In genomic region chr2:120221616-120222015, GRCh38 we compare ENCODE assay signal across 10 cellular contexts. TPM values are rescaled to one million over a fixed set of nuclear protein-coding genes. Genes with fewer than 3 reads are reported as not detected.
DNase-seq lines count a peak whose midpoint lies in the region; FAIRE-seq and TF ChIP-seq lines count a peak whose summit lies in the region.
"Had no signal": no experiment of that assay in that cellular context is flagged by ENCODE, and none has a peak within 500 bp of the region (broad histone marks: within the 10 kb centered on the region; RNA-seq: fewer than 3 reads in every experiment).

No MANE protein-coding gene starts in this region.

- H3K27me3 ChIP-seq in SU-DHL-6 (ENCODE audit: low read length), result no peaks in the 10 kb centered on the region
- no peaks in the 10 kb centered on the region for H3K27me3 ChIP-seq in endothelial cell of umbilical vein (ENCODE audit: control insufficient read depth in 2 of 2, insufficient read depth in 2 of 2, low read length in 2 of 2)

- H3K36me3 Mint-ChIP-seq in activated CD4-positive, alpha-beta T cell treated with anti-CD3 and anti-CD28 coated beads, Interleukin-2, amount 10 ng/mL, durations not matched to agents 7 days and 5 days (ENCODE audit: low read depth), result peaks cover 66% of the 10 kb centered on the region

- H4K20me1 ChIP-seq in SU-DHL-6 (ENCODE audit: low read depth, low read length) (no peaks in the 10 kb centered on the region), endothelial cell of umbilical vein (replicated peaks; ENCODE audit: control insufficient read depth, extremely low read depth, insufficient read depth, low read length) (no peaks in the 10 kb centered on the region)

- intact Hi-C loops in endothelial cell of umbilical vein (cut with micrococcal nuclease), result loop anchor here (5.0 kb wide), 2 partner anchors 46 to 71 kb away; no protein-coding TSS in a partner anchor

- peak overlapping the region; percentile 62 for H3K27ac Mint-ChIP-seq in activated CD4-positive, alpha-beta T cell treated with anti-CD3 and anti-CD28 coated beads, Interleukin-2, amount 10 ng/mL, durations not matched to agents 7 days and 5 days

- POLR2A ChIA-PET in activated CD4-positive, alpha-beta T cell treated with anti-CD3 and anti-CD28 coated beads, Interleukin-2, amount 10 ng/mL, durations not matched to agents 7 days and 5 days (lab: Charles Lee), result no interaction called here
- POLR2A ChIA-PET in endothelial cell of umbilical vein (lab: Charles Lee), result no interaction called here

- no peaks in the 10 kb centered on the region for H3K9me2 ChIP-seq in SU-DHL-6 (replicated peaks; ENCODE audit: insufficient read depth, low read length)

- TF ChIP-seq POLR2A in endothelial cell of umbilical vein (IDR thresholded peaks at IDR 0.05; ENCODE audit: low read depth, low read length), result no peak

- FAIRE-seq in endothelial cell of umbilical vein (lab: Jason Lieb, UNC), result no peak

- TF ChIP-seq CTCF in SU-DHL-6 (IDR thresholded peaks at IDR 0.05; ENCODE audit: insufficient read depth, low read length, poor library complexity, severe bottlenecking) (no peak), endothelial cell of umbilical vein (IDR thresholded peaks at IDR 0.05; ENCODE audit: extremely low read depth in 1 of 2, insufficient read depth in 1 of 2, low read depth in 1 of 2, low read length in 2 of 2) (no peak)

- H3K4me1 Mint-ChIP-seq in activated CD4-positive, alpha-beta T cell treated with anti-CD3 and anti-CD28 coated beads, Interleukin-2, amount 10 ng/mL, durations not matched to agents 7 days and 5 days, result peaks cover 54% of the 10 kb centered on the region

- H3K36me3 ChIP-seq in SU-DHL-6 (ENCODE audit: low read length) (no peaks in the 10 kb centered on the region), endothelial cell of umbilical vein (ENCODE audit: control insufficient read depth in 2 of 2, extremely low read depth in 1 of 2, insufficient read depth in 2 of 2, low read length in 2 of 2) (peaks cover 0 to 5% of the 10 kb centered on the region in 2 experiments)

- dilution Hi-C loops in endothelial cell of umbilical vein (cut with MboI; ENCODE audit: extremely low pct_ligation_motif_present, low sequenced_read_pairs), result no loop called here

- peak overlapping the region; percentile 66 for H3K4me3 Mint-ChIP-seq in activated CD4-positive, alpha-beta T cell treated with anti-CD3 and anti-CD28 coated beads, Interleukin-2, amount 10 ng/mL, durations not matched to agents 7 days and 5 days

- H3K9me1 ChIP-seq in endothelial cell of umbilical vein (replicated peaks; ENCODE audit: control insufficient read depth, extremely low read depth, insufficient read depth, low read length), result no peaks in the 10 kb centered on the region

- no peaks in the 10 kb centered on the region for H3F3A ChIP-seq in SU-DHL-6 (ENCODE audit: insufficient read depth)

- H3K4me1 ChIP-seq in endothelial cell of umbilical vein (ENCODE audit: control insufficient read depth, extremely low read depth, insufficient read depth, low read length), result peaks cover 17% of the 10 kb centered on the region

- H2AFZ ChIP-seq in SU-DHL-6 (ENCODE audit: low read depth, low read length, severe bottlenecking) (no peak overlapping the region), endothelial cell of umbilical vein (ENCODE audit: low read depth, low read length) (no peak overlapping the region)

- CTCF ChIA-PET in activated CD4-positive, alpha-beta T cell treated with anti-CD3 and anti-CD28 coated beads, Interleukin-2, amount 10 ng/mL, durations not matched to agents 7 days and 5 days (lab: Charles Lee), result interaction anchor here (1.5 kb wide), 1 partner anchor 26 kb away, joined by 4 read pairs; no protein-coding TSS in a partner anchor
- CTCF ChIA-PET in endothelial cell of umbilical vein (lab: Charles Lee), result interaction anchor here (1.4 kb wide), 1 partner anchor 91 kb away, joined by 3 read pairs; no protein-coding TSS in a partner anchor

- H3K9me3 Mint-ChIP-seq in activated CD4-positive, alpha-beta T cell treated with anti-CD3 and anti-CD28 coated beads, Interleukin-2, amount 10 ng/mL, durations not matched to agents 7 days and 5 days, result peaks cover 2% of the 10 kb centered on the region

- H3K4me3 ChIP-seq in SU-DHL-6 (ENCODE audit: insufficient read depth, low read length, poor library complexity, severe bottlenecking) (no peak overlapping the region), endothelial cell of umbilical vein (replicated peaks in 1 of 3; ENCODE audit: insufficient read depth in 1 of 3, low read depth in 1 of 3, low read length in 3 of 3) (no peak overlapping the region)
- H3K4me3 ChIP-seq: HAP-1 had no signal

- BruUV-seq in endothelial cell of umbilical vein (replicated peaks; lab: Mats Ljungman, UMichigan), result TSS peak; percentile 35

- no peak for DNase-seq in activated CD4-positive, alpha-beta T cell treated with anti-CD3 and anti-CD28 coated beads, Interleukin-2, amount 10 ng/mL, durations not matched to agents 7 days and 5 days
- DNase-seq in activated CD4-positive, alpha-beta T cell treated with anti-CD3 and anti-CD28 coated beads, Interleukin-2, amount 50 U/mL, for 1 hour, result no peak
- DNase-seq in endothelial cell of umbilical vein (ENCODE audit: low read depth, low spot score) (no peak), anterior cingulate cortex (lab: John Stamatoyannopoulos, UW) (no peak), NCI-H446 (lab: John Stamatoyannopoulos, UW) (no peak), cerebellum (ENCODE audit: low spot score) (no peak)
- DNase-seq in stimulated activated CD8-positive, alpha-beta memory T cell treated with anti-CD3 and anti-CD28 coated beads, Interleukin-4, amount 100 ng/mL, for 48 hours, result peak; percentile 29
- DNase-seq: MM.1S had no signal

- H3K4me2 ChIP-seq in SU-DHL-6 (ENCODE audit: low read depth, low read length, poor library complexity, severe bottlenecking) (peak overlapping the region; percentile 80), endothelial cell of umbilical vein (ENCODE audit: insufficient read depth, low read length) (peak overlapping the region; percentile 8)

- no peaks in the 10 kb centered on the region for H3K27me3 Mint-ChIP-seq in activated CD4-positive, alpha-beta T cell treated with anti-CD3 and anti-CD28 coated beads, Interleukin-2, amount 10 ng/mL, durations not matched to agents 7 days and 5 days

- no peak overlapping the region for H3K9ac ChIP-seq in SU-DHL-6 (ENCODE audit: low read length)
- no peak overlapping the region for H3K9ac ChIP-seq in endothelial cell of umbilical vein (replicated peaks; ENCODE audit: extremely low read depth, insufficient read depth, low read length)

- H3K27ac ChIP-seq in SU-DHL-6 (ENCODE audit: low read depth, low read length) (no peak overlapping the region), endothelial cell of umbilical vein (ENCODE audit: insufficient read depth, low read depth, low read length) (no peak overlapping the region)

- H3K79me2 ChIP-seq in SU-DHL-6 (ENCODE audit: insufficient read depth, low read length) (no peaks in the 10 kb centered on the region), endothelial cell of umbilical vein (ENCODE audit: control insufficient read depth, insufficient read depth, low read length) (peaks cover 11% of the 10 kb centered on the region)

- H3K9me3 ChIP-seq in SU-DHL-6 (ENCODE audit: insufficient read depth, low read length) (no peaks in the 10 kb centered on the region), endothelial cell of umbilical vein (replicated peaks; ENCODE audit: control insufficient read depth, insufficient read depth, low read length) (no peaks in the 10 kb centered on the region)

TF ChIP-seq in endothelial cell of umbilical vein, 7 proteins besides CTCF, POLR2A, EP300 and RAD21:
- TF ChIP-seq MAX (IDR thresholded peaks at IDR 0.05; ENCODE audit: insufficient read depth, insufficient read length) (no peak), MYC (IDR thresholded peaks at IDR 0.05; ENCODE audit: low read depth, low read length) (no peak), POLR2AphosphoS5 (IDR thresholded peaks at IDR 0.05; ENCODE audit: insufficient read depth, low read depth, low read length) (no peak), FOS (IDR thresholded peaks at IDR 0.05; ENCODE audit: borderline replicate concordance, insufficient read depth, low read length) (no peak), JUN (IDR thresholded peaks at IDR 0.05; ENCODE audit: borderline replicate concordance, insufficient read depth, insufficient read length, low read depth) (no peak), GATA2 (IDR thresholded peaks at IDR 0.05; ENCODE audit: insufficient read depth, insufficient read length, low read depth, low read length) (no peak), EZH2 (IDR thresholded peaks at IDR 0.05; ENCODE audit: borderline replicate concordance, low read depth, low read length, severe bottlenecking) (no peak)

RNA-seq across cellular contexts. Expression of gene TMEM185B, which starts 1.6 kb away (rescaled TPM):
- 10 to 100 TPM; 20.8 to 21.3 TPM for total RNA-seq in activated CD4-positive, alpha-beta T cell treated with anti-CD3 and anti-CD28 coated beads, Interleukin-2, amount 10 ng/mL, durations not matched to agents 7 days and 5 days
- 23.9 and 29.9 TPM in 2 replicates for total RNA-seq in endothelial cell of umbilical vein
- 31.5 and 31.8 TPM in 2 replicates for polyA plus RNA-seq in endothelial cell of umbilical vein
- 19.4 and 22.1 TPM in 2 replicates for polyA plus RNA-seq in endothelial cell of umbilical vein (2011; cell fraction: cytosol; rRNA removed)
- 18.4 and 18.7 TPM in 2 replicates for polyA plus RNA-seq in endothelial cell of umbilical vein (2011; cell fraction: nucleus; rRNA removed)
- polyA plus RNA-seq in endothelial cell of umbilical vein (2012), result 30.3 and 33.3 TPM in 2 replicates
- 28.4 and 28.7 TPM in 2 replicates for polyA minus RNA-seq in endothelial cell of umbilical vein
- polyA minus RNA-seq in endothelial cell of umbilical vein (2011; cell fraction: cytosol; rRNA and poly(A)+ RNA removed), result 6.5 TPM
- polyA minus RNA-seq in endothelial cell of umbilical vein (2011; cell fraction: nucleus; rRNA and poly(A)+ RNA removed), result 11.4 and 12.5 TPM in 2 replicates
- 16.6 TPM for total RNA-seq in cerebellum

RNA-seq across cellular contexts. Expression of gene RALB, which starts 31.0 kb away (rescaled TPM):
- total RNA-seq in activated CD4-positive, alpha-beta T cell treated with anti-CD3 and anti-CD28 coated beads, Interleukin-2, amount 10 ng/mL, durations not matched to agents 7 days and 5 days, result 10 to 100 TPM; 44.3 to 46.8 TPM
- 106 and 115 TPM in 2 replicates for total RNA-seq in endothelial cell of umbilical vein
- polyA plus RNA-seq in endothelial cell of umbilical vein, result 78.5 and 105 TPM in 2 replicates
- 112 and 126 TPM in 2 replicates for polyA plus RNA-seq in endothelial cell of umbilical vein (2011; cell fraction: cytosol; rRNA removed)
- polyA plus RNA-seq in endothelial cell of umbilical vein (2011; cell fraction: nucleus; rRNA removed), result 45.0 and 63.8 TPM in 2 replicates
- 134 and 137 TPM in 2 replicates for polyA plus RNA-seq in endothelial cell of umbilical vein (2012)
- 61.2 and 62.9 TPM in 2 replicates for polyA minus RNA-seq in endothelial cell of umbilical vein
- polyA minus RNA-seq in endothelial cell of umbilical vein (2011; cell fraction: cytosol; rRNA and poly(A)+ RNA removed), result 13.2 TPM
- 23.8 and 31.1 TPM in 2 replicates for polyA minus RNA-seq in endothelial cell of umbilical vein (2011; cell fraction: nucleus; rRNA and poly(A)+ RNA removed)
- 24.0 TPM for total RNA-seq in cerebellum
